In the genomic region with DNA sequence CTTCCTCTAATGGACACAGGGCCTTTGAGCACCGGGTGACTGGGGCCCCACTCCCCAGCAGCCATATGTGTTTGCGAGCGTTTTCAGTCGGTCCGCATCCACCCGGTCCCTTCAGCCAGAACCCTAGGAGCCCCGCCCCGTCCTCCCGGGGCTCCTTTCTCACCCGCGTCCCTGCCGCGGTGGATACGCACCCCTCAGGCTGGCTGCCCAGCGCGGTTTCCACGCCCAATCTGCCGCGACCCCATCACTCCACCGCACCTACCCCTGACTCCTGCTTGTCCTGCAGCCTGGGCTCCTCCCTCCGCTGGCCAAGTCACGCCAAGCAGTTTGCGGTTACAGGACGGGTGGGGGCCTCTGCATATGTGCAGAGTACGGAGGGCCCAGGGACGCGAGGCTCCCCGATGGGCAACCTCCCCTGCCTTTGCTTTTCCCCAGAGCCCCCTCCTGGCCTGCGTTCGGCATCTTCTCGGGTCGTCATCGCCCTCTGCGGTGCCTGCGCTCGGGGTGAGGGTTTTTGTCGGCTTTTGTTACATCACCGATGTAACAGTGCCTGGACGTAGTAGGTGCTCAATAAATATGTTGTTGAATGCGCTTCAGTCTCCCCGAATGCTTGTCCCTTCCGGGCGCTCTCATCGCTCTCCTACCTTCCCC, we compare ENCODE assay signal across 1 cellular context.
TF ChIP-seq lines count a peak whose summit lies in the region.

No MANE protein-coding gene starts in this region.

TF ChIP-seq in GM23338, 12 proteins besides CTCF, POLR2A, EP300 and RAD21 (continued from another document):
- TF ChIP-seq ZNF331 (CRISPR knock-in tag; IDR thresholded peaks at IDR 0.05; ENCODE audit: low read depth) (no peak), NANOG (IDR thresholded peaks at IDR 0.05; ENCODE audit: borderline replicate concordance) (no peak), ZNF114 (CRISPR knock-in tag; IDR thresholded peaks at IDR 0.05) (no peak), JUNB (IDR thresholded peaks at IDR 0.05; ENCODE audit: unreplicated experiment) (no peak)
